ENCODE assay signal across 9 cellular contexts in genomic region chr14:76720382-76720813, GRCh38. TPM values are rescaled to one million over a fixed set of nuclear protein-coding genes. Genes with fewer than 3 reads are reported as not detected.
A peak's percentile ranks its signal among the peaks of the same experiment; 100 is the strongest.
DNase-seq lines count a peak whose midpoint lies in the region; ATAC-seq and TF ChIP-seq lines count a peak whose summit lies in the region.
"Had no signal": no experiment of that assay in that cellular context is flagged by ENCODE, and none has a peak within 500 bp of the region (broad histone marks: within the 10 kb centered on the region; RNA-seq: fewer than 3 reads in every experiment).

No MANE protein-coding gene starts in this region.

- H3K9me3 ChIP-seq in IMR-90 (ENCODE audit: control insufficient read depth, insufficient read depth, low read length) (no peaks in the 10 kb centered on the region), adrenal gland (replicated peaks in 1 of 3) (no peaks in the 10 kb centered on the region)

- H3K4ac ChIP-seq in IMR-90 (ENCODE audit: low read depth, low read length) = no peak overlapping the region

- TF ChIP-seq CTCF in IMR-90 (conservative IDR thresholded peaks at IDR 0.05; ENCODE audit: low read depth, low read length) = no peak
- no peak for TF ChIP-seq CTCF in adrenal gland (IDR thresholded peaks at IDR 0.05)
- TF ChIP-seq CTCF in brain microvascular endothelial cell (IDR thresholded peaks at IDR 0.05; ENCODE audit: low read depth, low read length, missing control alignments) = no peak

- H3K4me1 ChIP-seq in IMR-90 (ENCODE audit: control insufficient read depth, insufficient read depth, low read length) = no peaks in the 10 kb centered on the region
- peaks cover 34 to 41% of the 10 kb centered on the region in 2 donors for H3K4me1 ChIP-seq in adrenal gland (replicated peaks in 1 of 2)

- no peak overlapping the region for H2BK15ac ChIP-seq in IMR-90 (ENCODE audit: low read depth, low read length)

- H2AK5ac ChIP-seq in IMR-90 (ENCODE audit: low read depth, low read length) = no peak overlapping the region

- H2BK20ac ChIP-seq in IMR-90 (ENCODE audit: low read depth, low read length) = no peak overlapping the region

- TF ChIP-seq RAD21 in IMR-90 (IDR thresholded peaks at IDR 0.05; ENCODE audit: low read length) = no peak

- H3K27ac ChIP-seq in IMR-90 (ENCODE audit: insufficient read depth, low read length) (no peak overlapping the region), adrenal gland (peak overlapping the region; percentile 23 to 85 (median 81)), layer of hippocampus (ENCODE audit: low read depth, low read length) (peak overlapping the region; percentile 21), brain microvascular endothelial cell (no peak overlapping the region)

- intact Hi-C loops in IMR-90 (cut with micrococcal nuclease) (no loop called here), adrenal gland (cut with DNase I) (no loop called here)

- H2AFZ ChIP-seq in IMR-90 (replicated peaks; ENCODE audit: low read length, poor library complexity) = peak overlapping the region; percentile 70

- no peak for TF ChIP-seq POLR2A in IMR-90 (IDR thresholded peaks at IDR 0.05; ENCODE audit: low read depth, low read length)
- TF ChIP-seq POLR2A in adrenal gland (IDR thresholded peaks at IDR 0.05) = no peak

- POLR2A ChIA-PET in IMR-90 (lab: Charles Lee; ENCODE audit: unreplicated experiment) = no interaction called here

- dilution Hi-C loops in IMR-90 (cut with HindIII; ENCODE audit: low sequenced_read_pairs, unreplicated experiment) = no loop called here

- H3K27me3 ChIP-seq in IMR-90 (ENCODE audit: control insufficient read depth, insufficient read depth, low read length) (peaks cover 6% of the 10 kb centered on the region), adrenal gland (no peaks in the 10 kb centered on the region), layer of hippocampus (ENCODE audit: control insufficient read depth, insufficient read depth, low read length) (no peaks in the 10 kb centered on the region), brain microvascular endothelial cell (replicated peaks) (no peaks in the 10 kb centered on the region)

- H3K4me2 ChIP-seq in IMR-90 (ENCODE audit: low read depth, low read length) = no peak overlapping the region

- H3K36me3 ChIP-seq in IMR-90 (ENCODE audit: control insufficient read depth, insufficient read depth, low read length) (no peaks in the 10 kb centered on the region), adrenal gland (replicated peaks in 1 of 2) (no peaks in the 10 kb centered on the region), brain microvascular endothelial cell (replicated peaks) (no peaks in the 10 kb centered on the region)

- H3K9ac ChIP-seq in IMR-90 (ENCODE audit: low read depth, low read length) = no peak overlapping the region

- no peaks in the 10 kb centered on the region for H3K79me1 ChIP-seq in IMR-90 (ENCODE audit: low read depth in 1 of 2, low read length in 2 of 2)

- no peak overlapping the region for H3K23ac ChIP-seq in IMR-90 (ENCODE audit: low read depth, low read length)

- 17% methylated on average over 1 of the region's 3 CpGs; no CpG with 5 or more reads in 1 of the 2 experiments for WGBS in IMR-90 (ENCODE audit: extremely low coverage in 2 of 2, insufficient read length in 1 of 2), 2 experiments
- WGBS in adrenal gland, 4 donors = 27 to 42% (median 35%) methylated on average over 3 of the region's 3 CpGs

- H2AK9ac ChIP-seq in IMR-90 (replicated peaks; ENCODE audit: low read depth, low read length, poor library complexity) = peak overlapping the region; percentile 26

- BruUV-seq in IMR-90 (replicated peaks; lab: Mats Ljungman, UMichigan) = no TSS peak

- H3K9me1 ChIP-seq in IMR-90 (ENCODE audit: insufficient read depth, low read length) = no peaks in the 10 kb centered on the region

- in situ Hi-C loops in IMR-90 (cut with MboI; ENCODE audit: low sequenced_read_pairs) = no loop called here
- in situ Hi-C loops in brain microvascular endothelial cell (cut with HindIII; ENCODE audit: low pct_ligation_motif_present, low sequenced_read_pairs) = no loop called here

- no peak overlapping the region for H4K91ac ChIP-seq in IMR-90 (ENCODE audit: insufficient read depth, low read depth, low read length)

- peak; percentile 30 for DNase-seq in AG20443 (ENCODE audit: low spot score)
- DNase-seq in GM19238 (ENCODE audit: insufficient read length, low spot score) = peak; percentile 39
- peak; percentile 38 for DNase-seq in IMR-90
- peak; percentile 83 to 94 (median 88) for DNase-seq in adrenal gland
- DNase-seq in activated CD4-positive, CD25-positive, alpha-beta regulatory T cell treated with anti-CD3 and anti-CD28 coated beads, Interleukin-2, amount 50 U/mL, for 72 hours = no peak
- DNase-seq in brain microvascular endothelial cell = no peak
- DNase-seq in activated CD4-positive, CD25-positive, alpha-beta regulatory T cell (lab: John Stamatoyannopoulos, UW) = no peak

- H3K18ac ChIP-seq in IMR-90 (ENCODE audit: low read depth, low read length) = no peak overlapping the region

- H2BK120ac ChIP-seq in IMR-90 (ENCODE audit: low read depth, low read length) = no peak overlapping the region

- no peak overlapping the region for H3K14ac ChIP-seq in IMR-90 (replicated peaks; ENCODE audit: low read depth, low read length)

- H4K5ac ChIP-seq in IMR-90 (ENCODE audit: low read depth, low read length) = no peak overlapping the region

- no peak overlapping the region for H3K4me3 ChIP-seq in IMR-90 (ENCODE audit: insufficient read depth, low read depth, low read length)
- no peak overlapping the region for H3K4me3 ChIP-seq in adrenal gland
- H3K4me3 ChIP-seq in brain microvascular endothelial cell (ENCODE audit: low read depth, low read length) = no peak overlapping the region
- H3K4me3 ChIP-seq: skin epidermis had no signal

- H4K8ac ChIP-seq in IMR-90 (ENCODE audit: low read depth in 2 of 2, low read length in 2 of 2) = no peak overlapping the region

- H4K20me1 ChIP-seq in IMR-90 (ENCODE audit: insufficient read depth, low read length) = no peaks in the 10 kb centered on the region

- H3K56ac ChIP-seq in IMR-90 (ENCODE audit: extremely low read depth, insufficient read depth, low read length) = no peak overlapping the region

- CTCF ChIA-PET in IMR-90 (lab: Yijun Ruan, JAX) = interaction anchor here (0.8 kb wide), 1 partner anchor 10 kb away, joined by 5 read pairs; no protein-coding TSS in a partner anchor

- peak; percentile 65 for ATAC-seq in IMR-90 (ENCODE audit: low read depth)

- H2BK5ac ChIP-seq in IMR-90 (ENCODE audit: low read depth, low read length, poor library complexity, severe bottlenecking) = no peak overlapping the region

TF ChIP-seq in IMR-90, 13 proteins besides CTCF, POLR2A, EP300 and RAD21:
- TF ChIP-seq SMC3 (IDR thresholded peaks at IDR 0.05; ENCODE audit: low read depth, low read length) (no peak), CHD1 (IDR thresholded peaks at IDR 0.05; ENCODE audit: low read depth, low read length) (no peak), NFE2L2 (IDR thresholded peaks at IDR 0.05; ENCODE audit: low read depth, low read length) (no peak), MXI1 (IDR thresholded peaks at IDR 0.05; ENCODE audit: borderline replicate concordance, low read depth, low read length) (no peak), CEBPB (IDR thresholded peaks at IDR 0.05; ENCODE audit: low read depth, low read length) (no peak), USF2 (IDR thresholded peaks at IDR 0.05; ENCODE audit: low read depth, low read length) (no peak), RFX5 (IDR thresholded peaks at IDR 0.05; ENCODE audit: low read depth, low read length) (no peak), BHLHE40 (IDR thresholded peaks at IDR 0.05; ENCODE audit: low read depth, low read length) (no peak), MAFK (IDR thresholded peaks at IDR 0.05; ENCODE audit: low read depth, low read length) (no peak), ELK1 (IDR thresholded peaks at IDR 0.05; ENCODE audit: borderline replicate concordance, low read depth, low read length) (no peak), FOS (IDR thresholded peaks at IDR 0.05; ENCODE audit: low read depth, low read length) (no peak), RCOR1 (IDR thresholded peaks at IDR 0.05; ENCODE audit: insufficient replicate concordance, low read length) (no peak), MAZ (IDR thresholded peaks at IDR 0.05; ENCODE audit: borderline replicate concordance, low read depth, low read length) (no peak)

RNA-seq across cellular contexts. Expression of gene VASH1, which starts 40.9 kb away (rescaled TPM):
- 1.9 and 2.0 TPM in 2 replicates for total RNA-seq in IMR-90 (2012; rRNA removed)
- polyA plus RNA-seq in IMR-90 (2012; rRNA removed) = 9.5 and 9.6 TPM in 2 replicates
- polyA plus RNA-seq in IMR-90 (2012; cell fraction: cytosol; rRNA removed) = 5.5 TPM in 2 replicates
- polyA plus RNA-seq in IMR-90 (2012; cell fraction: nucleus; rRNA removed; ENCODE audit: low replicate concordance) = 22.8 and 31.0 TPM in 2 replicates
- total RNA-seq in adrenal gland = 10 to 100 TPM; 13.6 to 58.5 (median 27.3) TPM
- polyA plus RNA-seq in adrenal gland = 10 to 100 TPM; 16.8 to 39.4 (median 21.0) TPM

Comparison
In these comparisons a context has a peak if more than half of its experiments do, and no peak if none do; other contexts are left out.
1. DNase-seq: peak in AG20443 (single experiment), GM19238 (single experiment), IMR-90 (single experiment) and adrenal gland (7 of 7); none in activated CD4-positive, CD25-positive, alpha-beta regulatory T cell treated with anti-CD3 and anti-CD28 coated beads, Interleukin-2, amount 50 U/mL, for 72 hours (single experiment), brain microvascular endothelial cell (single experiment) and activated CD4-positive, CD25-positive, alpha-beta regulatory T cell (0 of 4).
2. H3K27ac ChIP-seq: peak in adrenal gland (5 of 5) and layer of hippocampus (single experiment); none in IMR-90 (single experiment) and brain microvascular endothelial cell (single experiment).